ENCODE assay signal across 1 cellular context in genomic region chr16:56294014-56294413, GRCh38.
TF ChIP-seq lines count a peak whose summit lies in the region.

No MANE protein-coding gene starts in this region.

TF ChIP-seq in IMR-90, 13 proteins besides CTCF, POLR2A, EP300 and RAD21 (continued from another document):
- TF ChIP-seq MAFK (IDR thresholded peaks at IDR 0.05; ENCODE audit: low read depth, low read length), result no peak
- no peak for TF ChIP-seq RFX5 (IDR thresholded peaks at IDR 0.05; ENCODE audit: low read depth, low read length)
